ENCODE assay signal across 9 cellular contexts in the genomic region with DNA sequence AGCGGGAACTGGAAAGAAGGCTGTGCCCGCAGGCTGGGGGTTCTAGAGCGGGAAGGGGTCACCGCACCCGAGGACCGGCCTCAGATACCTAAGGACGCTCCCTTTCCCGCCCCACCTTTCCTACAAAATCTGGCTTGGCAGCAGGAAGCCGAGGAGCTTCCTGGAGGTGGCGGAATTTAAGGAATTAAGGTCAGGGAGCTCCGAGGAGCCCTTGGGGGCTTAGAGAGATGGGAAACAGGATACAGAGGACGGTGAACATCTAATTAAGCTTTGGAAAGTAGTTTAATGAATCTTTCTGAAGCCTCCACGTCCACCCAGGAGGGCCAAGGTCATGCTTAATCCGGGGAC. TPM values are rescaled to one million over a fixed set of nuclear protein-coding genes. Genes with fewer than 3 reads are reported as not detected.
DNase-seq lines count a peak whose midpoint lies in the region; ATAC-seq and TF ChIP-seq lines count a peak whose summit lies in the region.
"Had no signal": no experiment of that assay in that cellular context is flagged by ENCODE, and none has a peak within 500 bp of the region (broad histone marks: within the 10 kb centered on the region; RNA-seq: fewer than 3 reads in every experiment).

No MANE protein-coding gene starts in this region.

- CTCF ChIA-PET in Caco-2 (lab: Charles Lee) (interaction anchor here (0.9 kb wide), 1 partner anchor 170 kb away, joined by 4 read pairs; a partner anchor contains a TSS), OCI-LY7 (lab: Charles Lee; ENCODE audit: unreplicated experiment) (no interaction called here)

- H3K36me3 ChIP-seq in Caco-2 (ENCODE audit: control insufficient read depth, insufficient read depth, low read length), result no peaks in the 10 kb centered on the region
- H3K36me3 ChIP-seq in OCI-LY7 (ENCODE audit: insufficient read depth, low read length), result no peaks in the 10 kb centered on the region
- no peaks in the 10 kb centered on the region for H3K36me3 ChIP-seq in esophagus squamous epithelium
- H3K36me3 ChIP-seq in ovary, result no peaks in the 10 kb centered on the region

- H3K27ac Mint-ChIP-seq in Caco-2 (ENCODE audit: unreplicated experiment), result no peak overlapping the region

- WGBS in esophagus squamous epithelium, 2 donors, result 12 to 17% methylated on average over 13 to 14 of the region's 14 CpGs
- 8 to 11% (median 11%) methylated on average over 13 to 14 of the region's 14 CpGs for WGBS in ovary, 3 donors

- H3K4me3 Mint-ChIP-seq in Caco-2 (ENCODE audit: unreplicated experiment), result no peak overlapping the region

- no peak overlapping the region for H2AFZ ChIP-seq in OCI-LY7 (ENCODE audit: low read length)

- ATAC-seq in GM18867 (IDR thresholded peaks at IDR 0.05; ENCODE audit: unreplicated experiment) (no peak), HG02610 (IDR thresholded peaks at IDR 0.05; ENCODE audit: unreplicated experiment) (no peak), GM18511 (IDR thresholded peaks at IDR 0.05; ENCODE audit: unreplicated experiment) (no peak)

- BruUV-seq in Caco-2 (replicated peaks; lab: Mats Ljungman, UMichigan), result no TSS peak
- no TSS peak for BruUV-seq in OCI-LY7 (replicated peaks; lab: Mats Ljungman, UMichigan)

- peaks cover 5% of the 10 kb centered on the region for H3K36me3 Mint-ChIP-seq in Caco-2 (ENCODE audit: insufficient read depth, unreplicated experiment)

- peak overlapping the region; percentile 91; the same call in 1 of the 2 replicates for H3K4me2 ChIP-seq in OCI-LY7 (ENCODE audit: low read length)

- intact Hi-C loops in Caco-2 (cut with micrococcal nuclease; ENCODE audit: unreplicated experiment), result no loop called here
- intact Hi-C loops in OCI-LY7 (cut with micrococcal nuclease; ENCODE audit: unreplicated experiment), result no loop called here
- intact Hi-C loops in esophagus squamous epithelium (cut with DNase I), result no loop called here
- intact Hi-C loops in ovary (cut with DNase I), result no loop called here

- H3K27me3 ChIP-seq in Caco-2 (replicated peaks; ENCODE audit: control insufficient read depth, insufficient read depth, low read length) (no peaks in the 10 kb centered on the region), esophagus squamous epithelium (peaks cover 0 to 38% (median 0%) of the 10 kb centered on the region in 4 donors), ovary (no peaks in the 10 kb centered on the region)

- TF ChIP-seq CTCF in Caco-2 (IDR thresholded peaks at IDR 0.05; ENCODE audit: insufficient read depth in 1 of 2, low read depth in 1 of 2, low read length in 1 of 2, severe bottlenecking in 1 of 2, unreplicated experiment in 1 of 2), result no peak
- no peak for TF ChIP-seq CTCF in OCI-LY7 (conservative IDR thresholded peaks at IDR 0.05; ENCODE audit: low read length)
- TF ChIP-seq CTCF in esophagus squamous epithelium (IDR thresholded peaks at IDR 0.05), result no peak
- no peak for TF ChIP-seq CTCF in ovary (IDR thresholded peaks at IDR 0.05)

- H3K9me3 ChIP-seq in Caco-2 (no peaks in the 10 kb centered on the region), OCI-LY7 (ENCODE audit: low read length) (no peaks in the 10 kb centered on the region), esophagus squamous epithelium (no peaks in the 10 kb centered on the region), ovary (no peaks in the 10 kb centered on the region)

- H3K9me2 ChIP-seq in OCI-LY7 (ENCODE audit: insufficient read depth, low read length), result no peaks in the 10 kb centered on the region

- POLR2A ChIA-PET in Caco-2 (lab: Charles Lee) (no interaction called here), OCI-LY7 (lab: Charles Lee) (no interaction called here)

- H3K4me1 ChIP-seq in Caco-2, result no peaks in the 10 kb centered on the region
- no peaks in the 10 kb centered on the region for H3K4me1 ChIP-seq in OCI-LY7 (ENCODE audit: insufficient read depth, low read length, poor library complexity, severe bottlenecking)
- peaks cover 5 to 18% (median 9%) of the 10 kb centered on the region in 3 donors for H3K4me1 ChIP-seq in esophagus squamous epithelium
- H3K4me1 ChIP-seq in ovary (ENCODE audit: insufficient read depth), result peaks cover 11% of the 10 kb centered on the region

- no peaks in the 10 kb centered on the region for H3K27me3 Mint-ChIP-seq in Caco-2 (ENCODE audit: insufficient read depth, unreplicated experiment)

- H3K9me3 Mint-ChIP-seq in Caco-2 (ENCODE audit: unreplicated experiment), result no peaks in the 10 kb centered on the region

- TF ChIP-seq EP300 in ovary (IDR thresholded peaks at IDR 0.05), result no peak

- no peaks in the 10 kb centered on the region for H4K20me1 ChIP-seq in OCI-LY7 (ENCODE audit: insufficient read depth, low read length)

- H3K27ac ChIP-seq in OCI-LY7 (ENCODE audit: low read depth, low read length, poor library complexity, severe bottlenecking) (no peak overlapping the region), esophagus squamous epithelium (peak overlapping the region; percentile 17 to 75 (median 57)), ovary (no peak overlapping the region)

- TF ChIP-seq POLR2A in esophagus squamous epithelium (IDR thresholded peaks at IDR 0.05) (no peak), ovary (IDR thresholded peaks at IDR 0.05) (no peak)

- H3K4me3 ChIP-seq in Caco-2 (ENCODE audit: low read depth, low read length) (peak overlapping the region; percentile 60), OCI-LY7 (ENCODE audit: low read depth, low read length, poor library complexity, severe bottlenecking) (no peak overlapping the region), esophagus squamous epithelium (peak overlapping the region; percentile 46 to 81 (median 74)), ovary (peak overlapping the region; percentile 44)

- no peak for DNase-seq in Caco-2
- DNase-seq in OCI-LY7 (ENCODE audit: low spot score), result no peak
- no peak for DNase-seq in esophagus squamous epithelium (lab: John Stamatoyannopoulos, UW)
- no peak for DNase-seq in ovary
- no peak for DNase-seq in stimulated activated naive CD4-positive, alpha-beta T cell (lab: John Stamatoyannopoulos, UW)

- no peaks in the 10 kb centered on the region for H3K4me1 Mint-ChIP-seq in Caco-2 (ENCODE audit: low read depth, unreplicated experiment)

- no peaks in the 10 kb centered on the region for H3K79me2 ChIP-seq in OCI-LY7 (ENCODE audit: insufficient read depth, low read depth, low read length)

RNA-seq across cellular contexts. Expression of a gene that starts 0.5 kb away (rescaled TPM):
- total RNA-seq in Caco-2 (2022) (0.37 and 0.82 TPM in 2 replicates), OCI-LY7 (2022) (0.13 and 0.50 TPM in 2 replicates), esophagus squamous epithelium (1 to 10 TPM in 2 of 4 donors, under 1 TPM in 1, not detected in 1; 0.62 to 3.2 (median 1.7) TPM), ovary (1 to 10 TPM in 6 of 7 donors, under 1 TPM in 1; 0.60 to 8.6 (median 2.2) TPM)
- not detected in 2 replicates for total RNA-seq in OCI-LY7 (2014; rRNA removed; shearing (Covaris generic))
- 1 to 10 TPM in 1 of 2 donors, under 1 TPM in 1; 0.70 to 1.1 TPM for polyA plus RNA-seq in ovary
- total RNA-seq: T-helper 1 cell treated with Interleukin-12 subunit alpha and Interleukin-12 subunit beta and Interleukin-4 antibody, amounts not matched to agents 30 ng/mL and 1 ng/mL, for 36 hours had no signal

Comparison
In these comparisons a context has a peak if more than half of its experiments do, and no peak if none do; other contexts are left out.
1. H3K27ac ChIP-seq: peak in esophagus squamous epithelium (4 of 4); none in OCI-LY7 (single experiment) and ovary (0 of 2).